Comparison of ENCODE assay signal across 1 cellular context in the genomic region with DNA sequence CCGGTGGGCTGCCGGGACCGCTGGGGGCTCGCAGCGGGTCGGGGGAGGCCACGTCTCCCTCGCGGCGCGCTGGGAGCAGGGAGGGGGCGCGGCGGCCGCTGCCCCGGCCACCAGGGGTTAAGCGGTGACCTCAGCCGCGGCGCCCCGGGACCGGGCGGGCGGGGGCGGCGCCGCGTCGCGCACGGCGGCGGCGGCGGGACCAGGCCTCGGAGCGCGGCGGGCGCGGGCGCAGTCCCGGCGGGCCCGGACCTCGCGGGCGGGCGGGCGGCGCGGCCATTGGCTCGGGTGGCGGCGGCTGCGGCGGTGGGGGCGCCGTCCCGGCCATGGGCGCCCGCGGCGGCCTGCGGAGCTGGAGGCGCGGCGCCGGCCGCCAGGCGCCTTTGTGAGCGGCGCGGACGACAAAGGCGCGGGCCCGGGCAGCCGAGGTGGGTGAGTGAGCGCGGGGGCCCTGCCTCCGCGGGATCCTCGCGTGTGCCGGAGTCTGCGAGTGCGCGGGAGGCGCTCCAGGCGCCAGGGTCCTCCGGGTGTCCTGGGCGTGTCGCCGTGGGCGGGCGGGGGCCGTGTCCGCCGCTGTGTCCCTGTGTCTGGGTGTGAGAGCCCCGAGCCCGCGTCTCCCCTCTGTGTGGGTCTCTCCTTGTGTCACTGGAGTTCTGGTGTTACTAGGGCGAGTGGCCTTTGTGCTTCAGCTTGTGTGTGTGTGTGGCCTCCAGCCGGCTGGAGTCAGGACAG.
TF ChIP-seq lines count a peak whose summit lies in the region.

A gene with protein sequence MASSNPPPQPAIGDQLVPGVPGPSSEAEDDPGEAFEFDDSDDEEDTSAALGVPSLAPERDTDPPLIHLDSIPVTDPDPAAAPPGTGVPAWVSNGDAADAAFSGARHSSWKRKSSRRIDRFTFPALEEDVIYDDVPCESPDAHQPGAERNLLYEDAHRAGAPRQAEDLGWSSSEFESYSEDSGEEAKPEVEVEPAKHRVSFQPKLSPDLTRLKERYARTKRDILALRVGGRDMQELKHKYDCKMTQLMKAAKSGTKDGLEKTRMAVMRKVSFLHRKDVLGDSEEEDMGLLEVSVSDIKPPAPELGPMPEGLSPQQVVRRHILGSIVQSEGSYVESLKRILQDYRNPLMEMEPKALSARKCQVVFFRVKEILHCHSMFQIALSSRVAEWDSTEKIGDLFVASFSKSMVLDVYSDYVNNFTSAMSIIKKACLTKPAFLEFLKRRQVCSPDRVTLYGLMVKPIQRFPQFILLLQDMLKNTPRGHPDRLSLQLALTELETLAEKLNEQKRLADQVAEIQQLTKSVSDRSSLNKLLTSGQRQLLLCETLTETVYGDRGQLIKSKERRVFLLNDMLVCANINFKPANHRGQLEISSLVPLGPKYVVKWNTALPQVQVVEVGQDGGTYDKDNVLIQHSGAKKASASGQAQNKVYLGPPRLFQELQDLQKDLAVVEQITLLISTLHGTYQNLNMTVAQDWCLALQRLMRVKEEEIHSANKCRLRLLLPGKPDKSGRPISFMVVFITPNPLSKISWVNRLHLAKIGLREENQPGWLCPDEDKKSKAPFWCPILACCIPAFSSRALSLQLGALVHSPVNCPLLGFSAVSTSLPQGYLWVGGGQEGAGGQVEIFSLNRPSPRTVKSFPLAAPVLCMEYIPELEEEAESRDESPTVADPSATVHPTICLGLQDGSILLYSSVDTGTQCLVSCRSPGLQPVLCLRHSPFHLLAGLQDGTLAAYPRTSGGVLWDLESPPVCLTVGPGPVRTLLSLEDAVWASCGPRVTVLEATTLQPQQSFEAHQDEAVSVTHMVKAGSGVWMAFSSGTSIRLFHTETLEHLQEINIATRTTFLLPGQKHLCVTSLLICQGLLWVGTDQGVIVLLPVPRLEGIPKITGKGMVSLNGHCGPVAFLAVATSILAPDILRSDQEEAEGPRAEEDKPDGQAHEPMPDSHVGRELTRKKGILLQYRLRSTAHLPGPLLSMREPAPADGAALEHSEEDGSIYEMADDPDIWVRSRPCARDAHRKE (N-terminal part only) (plus strand): TSS at position 173 of the 729 bp plus-strand sequence. CDS start 40,898 bp downstream, outside the sequence.

TF ChIP-seq in GM12878, 131 proteins besides CTCF, POLR2A, EP300 and RAD21 (continues in another document):
- TF ChIP-seq LARP7 (IDR thresholded peaks at IDR 0.05) = 0 out of 2 replicates have a peak, but pooled peaks have one; percentile 18
- no peak for TF ChIP-seq ZNF207 (IDR thresholded peaks at IDR 0.05; ENCODE audit: borderline replicate concordance)
- no peak for TF ChIP-seq NBN (IDR thresholded peaks at IDR 0.05)
- no peak for TF ChIP-seq ZNF24 (IDR thresholded peaks at IDR 0.05)
- no peak for TF ChIP-seq POU2F2 (IDR thresholded peaks at IDR 0.05; ENCODE audit: borderline replicate concordance, low read depth, low read length)
- TF ChIP-seq, protein P1, sequence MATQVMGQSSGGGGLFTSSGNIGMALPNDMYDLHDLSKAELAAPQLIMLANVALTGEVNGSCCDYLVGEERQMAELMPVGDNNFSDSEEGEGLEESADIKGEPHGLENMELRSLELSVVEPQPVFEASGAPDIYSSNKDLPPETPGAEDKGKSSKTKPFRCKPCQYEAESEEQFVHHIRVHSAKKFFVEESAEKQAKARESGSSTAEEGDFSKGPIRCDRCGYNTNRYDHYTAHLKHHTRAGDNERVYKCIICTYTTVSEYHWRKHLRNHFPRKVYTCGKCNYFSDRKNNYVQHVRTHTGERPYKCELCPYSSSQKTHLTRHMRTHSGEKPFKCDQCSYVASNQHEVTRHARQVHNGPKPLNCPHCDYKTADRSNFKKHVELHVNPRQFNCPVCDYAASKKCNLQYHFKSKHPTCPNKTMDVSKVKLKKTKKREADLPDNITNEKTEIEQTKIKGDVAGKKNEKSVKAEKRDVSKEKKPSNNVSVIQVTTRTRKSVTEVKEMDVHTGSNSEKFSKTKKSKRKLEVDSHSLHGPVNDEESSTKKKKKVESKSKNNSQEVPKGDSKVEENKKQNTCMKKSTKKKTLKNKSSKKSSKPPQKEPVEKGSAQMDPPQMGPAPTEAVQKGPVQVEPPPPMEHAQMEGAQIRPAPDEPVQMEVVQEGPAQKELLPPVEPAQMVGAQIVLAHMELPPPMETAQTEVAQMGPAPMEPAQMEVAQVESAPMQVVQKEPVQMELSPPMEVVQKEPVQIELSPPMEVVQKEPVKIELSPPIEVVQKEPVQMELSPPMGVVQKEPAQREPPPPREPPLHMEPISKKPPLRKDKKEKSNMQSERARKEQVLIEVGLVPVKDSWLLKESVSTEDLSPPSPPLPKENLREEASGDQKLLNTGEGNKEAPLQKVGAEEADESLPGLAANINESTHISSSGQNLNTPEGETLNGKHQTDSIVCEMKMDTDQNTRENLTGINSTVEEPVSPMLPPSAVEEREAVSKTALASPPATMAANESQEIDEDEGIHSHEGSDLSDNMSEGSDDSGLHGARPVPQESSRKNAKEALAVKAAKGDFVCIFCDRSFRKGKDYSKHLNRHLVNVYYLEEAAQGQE (IDR thresholded peaks at IDR 0.05; ENCODE audit: low read depth, low read length) = no peak
- TF ChIP-seq, protein P2, sequence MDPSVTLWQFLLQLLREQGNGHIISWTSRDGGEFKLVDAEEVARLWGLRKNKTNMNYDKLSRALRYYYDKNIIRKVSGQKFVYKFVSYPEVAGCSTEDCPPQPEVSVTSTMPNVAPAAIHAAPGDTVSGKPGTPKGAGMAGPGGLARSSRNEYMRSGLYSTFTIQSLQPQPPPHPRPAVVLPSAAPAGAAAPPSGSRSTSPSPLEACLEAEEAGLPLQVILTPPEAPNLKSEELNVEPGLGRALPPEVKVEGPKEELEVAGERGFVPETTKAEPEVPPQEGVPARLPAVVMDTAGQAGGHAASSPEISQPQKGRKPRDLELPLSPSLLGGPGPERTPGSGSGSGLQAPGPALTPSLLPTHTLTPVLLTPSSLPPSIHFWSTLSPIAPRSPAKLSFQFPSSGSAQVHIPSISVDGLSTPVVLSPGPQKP (IDR thresholded peaks at IDR 0.05; ENCODE audit: low read depth, low read length) = no peak
- TF ChIP-seq IKZF1 (conservative IDR thresholded peaks at IDR 0.05) = no peak
- TF ChIP-seq, protein P3, sequence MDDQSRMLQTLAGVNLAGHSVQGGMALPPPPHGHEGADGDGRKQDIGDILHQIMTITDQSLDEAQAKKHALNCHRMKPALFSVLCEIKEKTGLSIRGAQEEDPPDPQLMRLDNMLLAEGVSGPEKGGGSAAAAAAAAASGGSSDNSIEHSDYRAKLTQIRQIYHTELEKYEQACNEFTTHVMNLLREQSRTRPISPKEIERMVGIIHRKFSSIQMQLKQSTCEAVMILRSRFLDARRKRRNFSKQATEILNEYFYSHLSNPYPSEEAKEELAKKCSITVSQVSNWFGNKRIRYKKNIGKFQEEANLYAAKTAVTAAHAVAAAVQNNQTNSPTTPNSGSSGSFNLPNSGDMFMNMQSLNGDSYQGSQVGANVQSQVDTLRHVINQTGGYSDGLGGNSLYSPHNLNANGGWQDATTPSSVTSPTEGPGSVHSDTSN (IDR thresholded peaks at IDR 0.05; ENCODE audit: insufficient replicate concordance, low read depth, low read length) = no peak
- no peak for TF ChIP-seq ZBED1 (IDR thresholded peaks at IDR 0.05; ENCODE audit: borderline replicate concordance)
- TF ChIP-seq, protein P4, sequence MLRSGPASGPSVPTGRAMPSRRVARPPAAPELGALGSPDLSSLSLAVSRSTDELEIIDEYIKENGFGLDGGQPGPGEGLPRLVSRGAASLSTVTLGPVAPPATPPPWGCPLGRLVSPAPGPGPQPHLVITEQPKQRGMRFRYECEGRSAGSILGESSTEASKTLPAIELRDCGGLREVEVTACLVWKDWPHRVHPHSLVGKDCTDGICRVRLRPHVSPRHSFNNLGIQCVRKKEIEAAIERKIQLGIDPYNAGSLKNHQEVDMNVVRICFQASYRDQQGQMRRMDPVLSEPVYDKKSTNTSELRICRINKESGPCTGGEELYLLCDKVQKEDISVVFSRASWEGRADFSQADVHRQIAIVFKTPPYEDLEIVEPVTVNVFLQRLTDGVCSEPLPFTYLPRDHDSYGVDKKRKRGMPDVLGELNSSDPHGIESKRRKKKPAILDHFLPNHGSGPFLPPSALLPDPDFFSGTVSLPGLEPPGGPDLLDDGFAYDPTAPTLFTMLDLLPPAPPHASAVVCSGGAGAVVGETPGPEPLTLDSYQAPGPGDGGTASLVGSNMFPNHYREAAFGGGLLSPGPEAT (IDR thresholded peaks at IDR 0.05; ENCODE audit: low read depth) = no peak
- no peak for TF ChIP-seq HDGF (IDR thresholded peaks at IDR 0.05)
- TF ChIP-seq, protein P5, sequence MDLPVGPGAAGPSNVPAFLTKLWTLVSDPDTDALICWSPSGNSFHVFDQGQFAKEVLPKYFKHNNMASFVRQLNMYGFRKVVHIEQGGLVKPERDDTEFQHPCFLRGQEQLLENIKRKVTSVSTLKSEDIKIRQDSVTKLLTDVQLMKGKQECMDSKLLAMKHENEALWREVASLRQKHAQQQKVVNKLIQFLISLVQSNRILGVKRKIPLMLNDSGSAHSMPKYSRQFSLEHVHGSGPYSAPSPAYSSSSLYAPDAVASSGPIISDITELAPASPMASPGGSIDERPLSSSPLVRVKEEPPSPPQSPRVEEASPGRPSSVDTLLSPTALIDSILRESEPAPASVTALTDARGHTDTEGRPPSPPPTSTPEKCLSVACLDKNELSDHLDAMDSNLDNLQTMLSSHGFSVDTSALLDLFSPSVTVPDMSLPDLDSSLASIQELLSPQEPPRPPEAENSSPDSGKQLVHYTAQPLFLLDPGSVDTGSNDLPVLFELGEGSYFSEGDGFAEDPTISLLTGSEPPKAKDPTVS (IDR thresholded peaks at IDR 0.05; ENCODE audit: low read depth, low read length) = no peak
- no peak for TF ChIP-seq FOS (IDR thresholded peaks at IDR 0.05; ENCODE audit: borderline replicate concordance, extremely low read depth, insufficient read length)
- no peak for TF ChIP-seq CBX3 (IDR thresholded peaks at IDR 0.05; ENCODE audit: borderline replicate concordance, low read depth)
- TF ChIP-seq NR2F1 (conservative IDR thresholded peaks at IDR 0.05) = 0 out of 2 replicates have a peak, but pooled peaks have one; percentile 76
- TF ChIP-seq ZNF622 (IDR thresholded peaks at IDR 0.05) = no peak
- peak; percentile 27 for TF ChIP-seq GATAD2B (conservative IDR thresholded peaks at IDR 0.05; ENCODE audit: low read depth)
- no peak for TF ChIP-seq ZSCAN29 (IDR thresholded peaks at IDR 0.05)
- TF ChIP-seq BHLHE40 (IDR thresholded peaks at IDR 0.05; ENCODE audit: borderline replicate concordance in 1 of 2, low read depth in 2 of 2, low read length in 1 of 2) = peak in 1 of 2 experiments; percentile 27; a peak in 1 of 4 replicates
- TF ChIP-seq MXI1 (IDR thresholded peaks at IDR 0.05; ENCODE audit: low read depth, low read length) = no peak
- TF ChIP-seq RB1 (IDR thresholded peaks at IDR 0.05; ENCODE audit: borderline replicate concordance) = peak; percentile 35; the same call in 1 of the 2 replicates
- TF ChIP-seq SREBF1 (IDR thresholded peaks at IDR 0.05; ENCODE audit: low read length) = no peak
- no peak for TF ChIP-seq SMC3 (IDR thresholded peaks at IDR 0.05; ENCODE audit: borderline replicate concordance, low read length)
- no peak for TF ChIP-seq NFXL1 (IDR thresholded peaks at IDR 0.05; ENCODE audit: borderline replicate concordance)
- no peak for TF ChIP-seq CREB1 (IDR thresholded peaks at IDR 0.05; ENCODE audit: low read depth)
- TF ChIP-seq TARDBP (IDR thresholded peaks at IDR 0.05; ENCODE audit: borderline replicate concordance) = no peak
- TF ChIP-seq POLR2AphosphoS2 (IDR thresholded peaks at IDR 0.05; ENCODE audit: low read depth, low read length) = no peak
- TF ChIP-seq, protein P6, sequence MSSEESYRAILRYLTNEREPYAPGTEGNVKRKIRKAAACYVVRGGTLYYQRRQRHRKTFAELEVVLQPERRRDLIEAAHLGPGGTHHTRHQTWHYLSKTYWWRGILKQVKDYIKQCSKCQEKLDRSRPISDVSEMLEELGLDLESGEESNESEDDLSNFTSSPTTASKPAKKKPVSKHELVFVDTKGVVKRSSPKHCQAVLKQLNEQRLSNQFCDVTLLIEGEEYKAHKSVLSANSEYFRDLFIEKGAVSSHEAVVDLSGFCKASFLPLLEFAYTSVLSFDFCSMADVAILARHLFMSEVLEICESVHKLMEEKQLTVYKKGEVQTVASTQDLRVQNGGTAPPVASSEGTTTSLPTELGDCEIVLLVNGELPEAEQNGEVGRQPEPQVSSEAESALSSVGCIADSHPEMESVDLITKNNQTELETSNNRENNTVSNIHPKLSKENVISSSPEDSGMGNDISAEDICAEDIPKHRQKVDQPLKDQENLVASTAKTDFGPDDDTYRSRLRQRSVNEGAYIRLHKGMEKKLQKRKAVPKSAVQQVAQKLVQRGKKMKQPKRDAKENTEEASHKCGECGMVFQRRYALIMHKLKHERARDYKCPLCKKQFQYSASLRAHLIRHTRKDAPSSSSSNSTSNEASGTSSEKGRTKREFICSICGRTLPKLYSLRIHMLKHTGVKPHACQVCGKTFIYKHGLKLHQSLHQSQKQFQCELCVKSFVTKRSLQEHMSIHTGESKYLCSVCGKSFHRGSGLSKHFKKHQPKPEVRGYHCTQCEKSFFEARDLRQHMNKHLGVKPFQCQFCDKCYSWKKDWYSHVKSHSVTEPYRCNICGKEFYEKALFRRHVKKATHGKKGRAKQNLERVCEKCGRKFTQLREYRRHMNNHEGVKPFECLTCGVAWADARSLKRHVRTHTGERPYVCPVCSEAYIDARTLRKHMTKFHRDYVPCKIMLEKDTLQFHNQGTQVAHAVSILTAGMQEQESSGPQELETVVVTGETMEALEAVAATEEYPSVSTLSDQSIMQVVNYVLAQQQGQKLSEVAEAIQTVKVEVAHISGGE (CRISPR knock-in tag; IDR thresholded peaks at IDR 0.05) = no peak
- TF ChIP-seq, protein P7, sequence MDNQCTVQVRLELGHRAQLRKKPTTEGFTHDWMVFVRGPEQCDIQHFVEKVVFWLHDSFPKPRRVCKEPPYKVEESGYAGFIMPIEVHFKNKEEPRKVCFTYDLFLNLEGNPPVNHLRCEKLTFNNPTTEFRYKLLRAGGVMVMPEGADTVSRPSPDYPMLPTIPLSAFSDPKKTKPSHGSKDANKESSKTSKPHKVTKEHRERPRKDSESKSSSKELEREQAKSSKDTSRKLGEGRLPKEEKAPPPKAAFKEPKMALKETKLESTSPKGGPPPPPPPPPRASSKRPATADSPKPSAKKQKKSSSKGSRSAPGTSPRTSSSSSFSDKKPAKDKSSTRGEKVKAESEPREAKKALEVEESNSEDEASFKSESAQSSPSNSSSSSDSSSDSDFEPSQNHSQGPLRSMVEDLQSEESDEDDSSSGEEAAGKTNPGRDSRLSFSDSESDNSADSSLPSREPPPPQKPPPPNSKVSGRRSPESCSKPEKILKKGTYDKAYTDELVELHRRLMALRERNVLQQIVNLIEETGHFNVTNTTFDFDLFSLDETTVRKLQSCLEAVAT (IDR thresholded peaks at IDR 0.05) = no peak
- TF ChIP-seq, protein P8, sequence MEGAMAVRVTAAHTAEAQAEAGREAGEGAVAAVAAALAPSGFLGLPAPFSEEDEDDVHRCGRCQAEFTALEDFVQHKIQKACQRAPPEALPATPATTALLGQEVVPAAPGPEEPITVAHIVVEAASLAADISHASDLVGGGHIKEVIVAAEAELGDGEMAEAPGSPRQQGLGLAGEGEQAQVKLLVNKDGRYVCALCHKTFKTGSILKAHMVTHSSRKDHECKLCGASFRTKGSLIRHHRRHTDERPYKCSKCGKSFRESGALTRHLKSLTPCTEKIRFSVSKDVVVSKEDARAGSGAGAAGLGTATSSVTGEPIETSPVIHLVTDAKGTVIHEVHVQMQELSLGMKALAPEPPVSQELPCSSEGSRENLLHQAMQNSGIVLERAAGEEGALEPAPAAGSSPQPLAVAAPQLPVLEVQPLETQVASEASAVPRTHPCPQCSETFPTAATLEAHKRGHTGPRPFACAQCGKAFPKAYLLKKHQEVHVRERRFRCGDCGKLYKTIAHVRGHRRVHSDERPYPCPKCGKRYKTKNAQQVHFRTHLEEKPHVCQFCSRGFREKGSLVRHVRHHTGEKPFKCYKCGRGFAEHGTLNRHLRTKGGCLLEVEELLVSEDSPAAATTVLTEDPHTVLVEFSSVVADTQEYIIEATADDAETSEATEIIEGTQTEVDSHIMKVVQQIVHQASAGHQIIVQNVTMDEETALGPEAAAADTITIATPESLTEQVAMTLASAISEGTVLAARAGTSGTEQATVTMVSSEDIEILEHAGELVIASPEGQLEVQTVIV (IDR thresholded peaks at IDR 0.05; ENCODE audit: borderline replicate concordance, partially characterized antibody) = no peak
